1 cellular context compared by ENCODE assay signal in genomic region chr6:56838965-56839364, GRCh38.
TF ChIP-seq lines count a peak whose summit lies in the region.

No MANE protein-coding gene starts in this region.

TF ChIP-seq in GM23338, 12 proteins besides CTCF, POLR2A, EP300 and RAD21 (continued from another document):
- TF ChIP-seq ZNF462 (CRISPR knock-in tag; IDR thresholded peaks at IDR 0.05) (no peak), JUNB (IDR thresholded peaks at IDR 0.05; ENCODE audit: unreplicated experiment) (no peak), EZH2 (IDR thresholded peaks at IDR 0.05; ENCODE audit: low read depth, unreplicated experiment) (no peak), POLR2AphosphoS5 (IDR thresholded peaks at IDR 0.05; ENCODE audit: low read depth) (no peak), STAT1 (IDR thresholded peaks at IDR 0.05; ENCODE audit: unreplicated experiment) (no peak), ZNF331 (CRISPR knock-in tag; IDR thresholded peaks at IDR 0.05; ENCODE audit: low read depth) (no peak)
